ENCODE assay signal across 7 cellular contexts in genomic region chr22:42443240-42444059, GRCh38. TPM values are rescaled to one million over a fixed set of nuclear protein-coding genes. Genes with fewer than 3 reads are reported as not detected.
DNase-seq lines count a peak whose midpoint lies in the region; ATAC-seq lines count a peak whose summit lies in the region.

No MANE protein-coding gene starts in this region.

- ATAC-seq in HG02642 (IDR thresholded peaks at IDR 0.05; ENCODE audit: poor library complexity, unreplicated experiment) = peak; percentile 8
- peak; percentile 27 for ATAC-seq in activated CD8-positive, alpha-beta T cell treated with anti-CD3 and anti-CD28 coated beads, Interleukin-2, amount 10 ng/mL, durations not matched to agents 7 days and 5 days
- peak in 1 of 2 donors; percentile 3 for ATAC-seq in right cardiac atrium
- ATAC-seq in stimulated activated naive B cell treated with anti-CD40 and anti-IgM and Interleukin-4, amounts not matched to agents 10 μg/mL and 1 μg/mL and 100 μg/mL, for 72 hours (replicated peaks) = peak; percentile 38 to 65

- H3K4me1 ChIP-seq in right cardiac atrium (ENCODE audit: control insufficient read depth, insufficient read depth, low read length) = peaks cover 2% of the 10 kb centered on the region

- H3K4me3 ChIP-seq in right cardiac atrium (ENCODE audit: low read length) = no peak overlapping the region

- CTCF ChIA-PET in activated CD8-positive, alpha-beta T cell treated with anti-CD3 and anti-CD28 coated beads, Interleukin-2, amount 10 ng/mL, durations not matched to agents 7 days and 5 days (lab: Charles Lee) = interaction anchor here (0.6 to 4.1 kb wide), 30 partner anchors 10 to 503 kb away, joined by 3 to 43 read pairs (median 5); partner anchors contain the start of genes CENPM, NDUFA6 and SMDT1

- peaks cover 36% of the 10 kb centered on the region for H3K4me1 Mint-ChIP-seq in activated CD8-positive, alpha-beta T cell treated with anti-CD3 and anti-CD28 coated beads, Interleukin-2, amount 10 ng/mL, durations not matched to agents 7 days and 5 days (ENCODE audit: low read depth)
- peaks cover 37 to 42% of the 10 kb centered on the region in 2 donors for H3K4me1 Mint-ChIP-seq in stimulated activated naive B cell treated with anti-CD40 and anti-IgM and Interleukin-4, amounts not matched to agents 10 μg/mL and 1 μg/mL and 100 μg/mL, for 72 hours

- H3K27ac ChIP-seq in right cardiac atrium (ENCODE audit: low read length) = peak overlapping the region; percentile 18

- H3K9me3 Mint-ChIP-seq in activated CD8-positive, alpha-beta T cell treated with anti-CD3 and anti-CD28 coated beads, Interleukin-2, amount 10 ng/mL, durations not matched to agents 7 days and 5 days (ENCODE audit: insufficient read depth) = no peaks in the 10 kb centered on the region
- no peaks in the 10 kb centered on the region for H3K9me3 Mint-ChIP-seq in stimulated activated naive B cell treated with anti-CD40 and anti-IgM and Interleukin-4, amounts not matched to agents 10 μg/mL and 1 μg/mL and 100 μg/mL, for 72 hours

- H3K4me3 Mint-ChIP-seq in activated CD8-positive, alpha-beta T cell treated with anti-CD3 and anti-CD28 coated beads, Interleukin-2, amount 10 ng/mL, durations not matched to agents 7 days and 5 days = peak overlapping the region; percentile 58
- H3K4me3 Mint-ChIP-seq in stimulated activated naive B cell treated with anti-CD40 and anti-IgM and Interleukin-4, amounts not matched to agents 10 μg/mL and 1 μg/mL and 100 μg/mL, for 72 hours = peak overlapping the region in 1 of 2 donors; percentile 82

- H3K27me3 ChIP-seq in right cardiac atrium (ENCODE audit: control insufficient read depth, insufficient read depth) = no peaks in the 10 kb centered on the region

- H3K9me3 ChIP-seq in right cardiac atrium (ENCODE audit: control insufficient read depth, low read length) = no peaks in the 10 kb centered on the region

- DNase-seq in activated CD8-positive, alpha-beta T cell treated with anti-CD3 and anti-CD28 coated beads, Interleukin-2, amount 10 ng/mL, durations not matched to agents 7 days and 5 days = no peak
- DNase-seq in right cardiac atrium (peak in 1 of 3 donors; percentile 39), DMS79 (lab: John Stamatoyannopoulos, UW) (no peak), posterior vena cava (ENCODE audit: low spot score) (no peak), COLO668 (lab: John Stamatoyannopoulos, UW; ENCODE audit: unreplicated experiment) (no peak)
- DNase-seq in stimulated activated naive B cell treated with anti-CD40 and anti-IgM and Interleukin-4, amounts not matched to agents 10 μg/mL and 1 μg/mL and 100 μg/mL, for 72 hours = no peak

- intact Hi-C loops in right cardiac atrium (cut with DNase I) (loop anchor here in 1 of 4 donors (10.0 kb wide), 1 partner anchor 359 kb away; no protein-coding TSS in a partner anchor), posterior vena cava (cut with DNase I) (loop anchor here in 1 of 2 donors (5.0 kb wide), 1 partner anchor 351 kb away; the partner anchor contains the start of gene NDUFA6)

- POLR2A ChIA-PET in activated CD8-positive, alpha-beta T cell treated with anti-CD3 and anti-CD28 coated beads, Interleukin-2, amount 10 ng/mL, durations not matched to agents 7 days and 5 days (lab: Charles Lee) = interaction anchor here (1.0 to 3.1 kb wide), 3 partner anchors 156 to 353 kb away, joined by 3 to 21 read pairs (median 10); partner anchors contain the start of genes NDUFA6 and POLDIP3

- H3K27me3 Mint-ChIP-seq in activated CD8-positive, alpha-beta T cell treated with anti-CD3 and anti-CD28 coated beads, Interleukin-2, amount 10 ng/mL, durations not matched to agents 7 days and 5 days (ENCODE audit: low read depth) = no peaks in the 10 kb centered on the region
- peaks cover 31 to 44% of the 10 kb centered on the region in 2 donors for H3K27me3 Mint-ChIP-seq in stimulated activated naive B cell treated with anti-CD40 and anti-IgM and Interleukin-4, amounts not matched to agents 10 μg/mL and 1 μg/mL and 100 μg/mL, for 72 hours

- no peaks in the 10 kb centered on the region for H3K36me3 Mint-ChIP-seq in activated CD8-positive, alpha-beta T cell treated with anti-CD3 and anti-CD28 coated beads, Interleukin-2, amount 10 ng/mL, durations not matched to agents 7 days and 5 days (ENCODE audit: low read depth)
- no peaks in the 10 kb centered on the region for H3K36me3 Mint-ChIP-seq in stimulated activated naive B cell treated with anti-CD40 and anti-IgM and Interleukin-4, amounts not matched to agents 10 μg/mL and 1 μg/mL and 100 μg/mL, for 72 hours

- 33% methylated on average over 6 of the region's 6 CpGs for WGBS in right cardiac atrium

- no peak overlapping the region for H3K27ac Mint-ChIP-seq in activated CD8-positive, alpha-beta T cell treated with anti-CD3 and anti-CD28 coated beads, Interleukin-2, amount 10 ng/mL, durations not matched to agents 7 days and 5 days
- no peak overlapping the region for H3K27ac Mint-ChIP-seq in stimulated activated naive B cell treated with anti-CD40 and anti-IgM and Interleukin-4, amounts not matched to agents 10 μg/mL and 1 μg/mL and 100 μg/mL, for 72 hours

RNA-seq across cellular contexts. Expression of gene NFAM1, which starts 11.2 kb away (rescaled TPM):
- total RNA-seq in activated CD8-positive, alpha-beta T cell treated with anti-CD3 and anti-CD28 coated beads, Interleukin-2, amount 10 ng/mL, durations not matched to agents 7 days and 5 days = under 1 TPM in 1 of 2 experiments, not detected in 1; 0.05 TPM
- 1 to 10 TPM; 2.5 to 4.9 (median 3.2) TPM for total RNA-seq in right cardiac atrium
- 1.0 TPM for polyA plus RNA-seq in right cardiac atrium
- 1 to 10 TPM; 3.7 to 6.7 TPM for total RNA-seq in posterior vena cava
